9 cellular contexts compared by ENCODE assay signal in the genomic region with DNA sequence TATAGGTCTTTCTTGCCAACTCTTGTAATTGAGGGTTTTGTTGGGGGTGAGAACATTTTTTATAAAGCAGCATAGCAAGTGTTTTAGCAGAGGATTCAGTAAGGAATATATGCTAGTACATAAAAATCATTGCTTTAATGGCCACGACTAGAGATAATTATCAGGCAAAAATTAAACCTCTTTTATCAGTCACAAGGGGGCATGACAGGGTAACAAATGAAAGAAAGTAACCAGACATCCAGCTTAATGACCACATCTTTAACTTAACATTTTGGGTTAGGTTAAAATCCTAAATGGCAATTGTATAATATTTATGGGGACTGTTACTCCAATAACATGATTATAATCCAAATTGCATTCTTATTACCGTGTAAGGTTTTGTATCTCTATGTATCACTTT.
A peak's percentile ranks its signal among the peaks of the same experiment; 100 is the strongest.
DNase-seq lines count a peak whose midpoint lies in the region; ATAC-seq and TF ChIP-seq lines count a peak whose summit lies in the region.
"Had no signal": no experiment of that assay in that cellular context is flagged by ENCODE, and none has a peak within 500 bp of the region (broad histone marks: within the 10 kb centered on the region; RNA-seq: fewer than 3 reads in every experiment).

No MANE protein-coding gene starts in this region.

- H3K27me3 ChIP-seq in DOHH2 (ENCODE audit: control insufficient read depth, low read length) (no peaks in the 10 kb centered on the region), vagina (no peaks in the 10 kb centered on the region)

- ATAC-seq in GM19395 (IDR thresholded peaks at IDR 0.05; ENCODE audit: unreplicated experiment) (no peak), GM21360 (IDR thresholded peaks at IDR 0.05; ENCODE audit: unreplicated experiment) (no peak), GM19328 (IDR thresholded peaks at IDR 0.05; ENCODE audit: unreplicated experiment) (no peak)

- DNase-seq in NCI-H1092 treated with DMSO at 0.1 percent for 48 hours (lab: John Stamatoyannopoulos, UW) (peak; percentile 24), SW480 (ENCODE audit: low spot score) (peak; percentile 16), left kidney (ENCODE audit: low read depth, low spot score) (peak; percentile 55), vagina (ENCODE audit: extremely low spot score in 2 of 2) (no peak)
- DNase-seq: activated T-cell treated with anti-CD3 and anti-CD28 coated beads, Interleukin-2, amount 50 U/mL, for 24 hours had no signal

- H3K4me3 ChIP-seq in DOHH2 (ENCODE audit: low read length) (no peak overlapping the region), vagina (no peak overlapping the region)

- no peaks in the 10 kb centered on the region for H4K20me1 ChIP-seq in DOHH2 (ENCODE audit: control insufficient read depth, insufficient read depth, low read depth, low read length)

- TF ChIP-seq CTCF in DOHH2 (IDR thresholded peaks at IDR 0.05; ENCODE audit: low read depth, low read length, poor library complexity, severe bottlenecking) (peak; percentile 24), vagina (IDR thresholded peaks at IDR 0.05) (peak in 1 of 3 experiments; percentile 10)

- H3K36me3 ChIP-seq in DOHH2 (ENCODE audit: control insufficient read depth, low read length) (no peaks in the 10 kb centered on the region), vagina (no peaks in the 10 kb centered on the region)

- H3K9me3 ChIP-seq in DOHH2 (ENCODE audit: control insufficient read depth, insufficient read depth, low read length) (no peaks in the 10 kb centered on the region), vagina (no peaks in the 10 kb centered on the region)

- TF ChIP-seq POLR2A in vagina (IDR thresholded peaks at IDR 0.05): no peak

- no peaks in the 10 kb centered on the region for H3K4me1 ChIP-seq in DOHH2 (ENCODE audit: control insufficient read depth, low read length)
- no peaks in the 10 kb centered on the region for H3K4me1 ChIP-seq in vagina

- intact Hi-C loops in vagina (cut with DNase I): no loop called here

- H3K79me2 ChIP-seq in DOHH2 (ENCODE audit: control insufficient read depth, low read length): no peaks in the 10 kb centered on the region

- H3F3A ChIP-seq in DOHH2 (ENCODE audit: control insufficient read depth, insufficient read depth): no peaks in the 10 kb centered on the region

- no peak overlapping the region for H3K4me2 ChIP-seq in DOHH2 (ENCODE audit: low read length)

- H3K27ac ChIP-seq in DOHH2 (ENCODE audit: low read depth, low read length) (no peak overlapping the region), vagina (no peak overlapping the region)

- H3K9me2 ChIP-seq in DOHH2 (replicated peaks; ENCODE audit: control insufficient read depth, low read length): no peaks in the 10 kb centered on the region

Comparison
In these comparisons a context has a peak if more than half of its experiments do, and no peak if none do; other contexts are left out.
1. DNase-seq: peak in NCI-H1092 treated with DMSO at 0.1 percent for 48 hours (single experiment), SW480 (single experiment) and left kidney (single experiment); none in vagina (0 of 2).